ENCODE assay signal across 1 cellular context in the genomic region with DNA sequence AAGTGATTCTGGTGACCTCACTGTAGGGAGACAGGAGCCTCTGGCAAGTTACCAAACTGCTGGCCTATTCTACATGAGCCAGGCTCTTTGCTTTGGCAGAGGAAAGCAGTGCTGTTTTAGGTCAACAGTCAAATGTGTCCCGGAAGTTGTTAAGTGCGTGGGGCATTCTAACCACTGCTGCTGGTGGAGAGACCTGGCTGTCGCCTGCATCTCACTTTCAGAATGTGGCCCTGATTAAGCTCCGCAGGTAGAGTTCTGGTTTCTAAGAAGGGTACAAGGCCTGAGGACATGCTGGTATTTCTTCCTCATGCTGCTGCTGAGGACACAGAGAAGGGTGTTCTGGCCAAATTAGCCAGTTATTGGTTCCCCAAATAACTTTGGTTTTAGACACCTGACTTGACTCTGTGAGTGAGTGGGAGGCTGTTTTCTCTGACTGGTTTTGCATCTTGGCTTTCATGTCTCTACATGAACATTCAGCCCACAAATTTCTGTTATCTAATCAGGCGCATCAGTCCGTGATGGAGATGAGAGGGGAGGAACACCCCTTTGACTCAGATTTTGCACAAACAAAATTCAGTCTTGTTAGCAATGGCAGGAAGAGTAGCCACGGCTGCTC.
A peak's percentile ranks its signal among the peaks of the same experiment; 100 is the strongest.
TF ChIP-seq lines count a peak whose summit lies in the region.

No MANE protein-coding gene starts in this region.

TF ChIP-seq in GM12878, 131 proteins besides CTCF, POLR2A, EP300 and RAD21 (continued from another document):
- TF ChIP-seq BACH1 (IDR thresholded peaks at IDR 0.05; ENCODE audit: borderline replicate concordance) (0 out of 2 replicates have a peak, but pooled peaks have one; percentile 30), ZNF207 (IDR thresholded peaks at IDR 0.05; ENCODE audit: borderline replicate concordance) (no peak), IKZF1 (conservative IDR thresholded peaks at IDR 0.05) (peak; percentile 71), JUNB (IDR thresholded peaks at IDR 0.05) (peak; percentile 85), NR2C1 (IDR thresholded peaks at IDR 0.05) (peak; percentile 65), GATAD2B (conservative IDR thresholded peaks at IDR 0.05; ENCODE audit: low read depth) (0 out of 2 replicates have a peak, but pooled peaks have one; percentile 37), CBFB (IDR thresholded peaks at IDR 0.05; ENCODE audit: low read depth) (peak; percentile 94), POU2F2 (IDR thresholded peaks at IDR 0.05; ENCODE audit: borderline replicate concordance, low read depth, low read length) (peak; percentile 90; the same call in 2 of the 3 replicates), TARDBP (IDR thresholded peaks at IDR 0.05; ENCODE audit: borderline replicate concordance) (0 out of 2 replicates have a peak, but pooled peaks have one; percentile 29), ZNF217 (IDR thresholded peaks at IDR 0.05) (peak; percentile 69; the same call in 1 of the 2 replicates), KLF5 (IDR thresholded peaks at IDR 0.05; ENCODE audit: partially characterized antibody) (peak; percentile 63), ZZZ3 (IDR thresholded peaks at IDR 0.05; ENCODE audit: control insufficient read depth, insufficient read length, low read depth) (no peak), BCL11A (IDR thresholded peaks at IDR 0.05; ENCODE audit: low read depth, low read length) (peak; percentile 79), MXI1 (IDR thresholded peaks at IDR 0.05; ENCODE audit: low read depth, low read length) (peak; percentile 30; the same call in 1 of the 2 replicates), IRF4 (IDR thresholded peaks at IDR 0.05; ENCODE audit: low read depth, low read length) (peak; percentile 86), STAT3 (IDR thresholded peaks at IDR 0.05; ENCODE audit: low read depth, low read length) (no peak), TCF12 (IDR thresholded peaks at IDR 0.05; ENCODE audit: low read depth, low read length) (peak; percentile 6; the same call in 1 of the 2 replicates), RUNX3 (IDR thresholded peaks at IDR 0.05; ENCODE audit: low read length) (peak; percentile 91)
- TF ChIP-seq, protein P1, sequence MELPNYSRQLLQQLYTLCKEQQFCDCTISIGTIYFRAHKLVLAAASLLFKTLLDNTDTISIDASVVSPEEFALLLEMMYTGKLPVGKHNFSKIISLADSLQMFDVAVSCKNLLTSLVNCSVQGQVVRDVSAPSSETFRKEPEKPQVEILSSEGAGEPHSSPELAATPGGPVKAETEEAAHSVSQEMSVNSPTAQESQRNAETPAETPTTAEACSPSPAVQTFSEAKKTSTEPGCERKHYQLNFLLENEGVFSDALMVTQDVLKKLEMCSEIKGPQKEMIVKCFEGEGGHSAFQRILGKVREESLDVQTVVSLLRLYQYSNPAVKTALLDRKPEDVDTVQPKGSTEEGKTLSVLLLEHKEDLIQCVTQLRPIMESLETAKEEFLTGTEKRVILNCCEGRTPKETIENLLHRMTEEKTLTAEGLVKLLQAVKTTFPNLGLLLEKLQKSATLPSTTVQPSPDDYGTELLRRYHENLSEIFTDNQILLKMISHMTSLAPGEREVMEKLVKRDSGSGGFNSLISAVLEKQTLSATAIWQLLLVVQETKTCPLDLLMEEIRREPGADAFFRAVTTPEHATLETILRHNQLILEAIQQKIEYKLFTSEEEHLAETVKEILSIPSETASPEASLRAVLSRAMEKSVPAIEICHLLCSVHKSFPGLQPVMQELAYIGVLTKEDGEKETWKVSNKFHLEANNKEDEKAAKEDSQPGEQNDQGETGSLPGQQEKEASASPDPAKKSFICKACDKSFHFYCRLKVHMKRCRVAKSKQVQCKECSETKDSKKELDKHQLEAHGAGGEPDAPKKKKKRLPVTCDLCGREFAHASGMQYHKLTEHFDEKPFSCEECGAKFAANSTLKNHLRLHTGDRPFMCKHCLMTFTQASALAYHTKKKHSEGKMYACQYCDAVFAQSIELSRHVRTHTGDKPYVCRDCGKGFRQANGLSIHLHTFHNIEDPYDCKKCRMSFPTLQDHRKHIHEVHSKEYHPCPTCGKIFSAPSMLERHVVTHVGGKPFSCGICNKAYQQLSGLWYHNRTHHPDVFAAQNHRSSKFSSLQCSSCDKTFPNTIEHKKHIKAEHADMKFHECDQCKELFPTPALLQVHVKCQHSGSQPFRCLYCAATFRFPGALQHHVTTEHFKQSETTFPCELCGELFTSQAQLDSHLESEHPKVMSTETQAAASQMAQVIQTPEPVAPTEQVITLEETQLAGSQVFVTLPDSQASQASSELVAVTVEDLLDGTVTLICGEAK (IDR thresholded peaks at IDR 0.05; ENCODE audit: borderline replicate concordance) = peak; percentile 35; the same call in 1 of the 2 replicates
- TF ChIP-seq, protein P2, sequence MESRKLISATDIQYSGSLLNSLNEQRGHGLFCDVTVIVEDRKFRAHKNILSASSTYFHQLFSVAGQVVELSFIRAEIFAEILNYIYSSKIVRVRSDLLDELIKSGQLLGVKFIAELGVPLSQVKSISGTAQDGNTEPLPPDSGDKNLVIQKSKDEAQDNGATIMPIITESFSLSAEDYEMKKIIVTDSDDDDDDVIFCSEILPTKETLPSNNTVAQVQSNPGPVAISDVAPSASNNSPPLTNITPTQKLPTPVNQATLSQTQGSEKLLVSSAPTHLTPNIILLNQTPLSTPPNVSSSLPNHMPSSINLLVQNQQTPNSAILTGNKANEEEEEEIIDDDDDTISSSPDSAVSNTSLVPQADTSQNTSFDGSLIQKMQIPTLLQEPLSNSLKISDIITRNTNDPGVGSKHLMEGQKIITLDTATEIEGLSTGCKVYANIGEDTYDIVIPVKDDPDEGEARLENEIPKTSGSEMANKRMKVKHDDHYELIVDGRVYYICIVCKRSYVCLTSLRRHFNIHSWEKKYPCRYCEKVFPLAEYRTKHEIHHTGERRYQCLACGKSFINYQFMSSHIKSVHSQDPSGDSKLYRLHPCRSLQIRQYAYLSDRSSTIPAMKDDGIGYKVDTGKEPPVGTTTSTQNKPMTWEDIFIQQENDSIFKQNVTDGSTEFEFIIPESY (IDR thresholded peaks at IDR 0.05) = no peak
- TF ChIP-seq, protein P3, sequence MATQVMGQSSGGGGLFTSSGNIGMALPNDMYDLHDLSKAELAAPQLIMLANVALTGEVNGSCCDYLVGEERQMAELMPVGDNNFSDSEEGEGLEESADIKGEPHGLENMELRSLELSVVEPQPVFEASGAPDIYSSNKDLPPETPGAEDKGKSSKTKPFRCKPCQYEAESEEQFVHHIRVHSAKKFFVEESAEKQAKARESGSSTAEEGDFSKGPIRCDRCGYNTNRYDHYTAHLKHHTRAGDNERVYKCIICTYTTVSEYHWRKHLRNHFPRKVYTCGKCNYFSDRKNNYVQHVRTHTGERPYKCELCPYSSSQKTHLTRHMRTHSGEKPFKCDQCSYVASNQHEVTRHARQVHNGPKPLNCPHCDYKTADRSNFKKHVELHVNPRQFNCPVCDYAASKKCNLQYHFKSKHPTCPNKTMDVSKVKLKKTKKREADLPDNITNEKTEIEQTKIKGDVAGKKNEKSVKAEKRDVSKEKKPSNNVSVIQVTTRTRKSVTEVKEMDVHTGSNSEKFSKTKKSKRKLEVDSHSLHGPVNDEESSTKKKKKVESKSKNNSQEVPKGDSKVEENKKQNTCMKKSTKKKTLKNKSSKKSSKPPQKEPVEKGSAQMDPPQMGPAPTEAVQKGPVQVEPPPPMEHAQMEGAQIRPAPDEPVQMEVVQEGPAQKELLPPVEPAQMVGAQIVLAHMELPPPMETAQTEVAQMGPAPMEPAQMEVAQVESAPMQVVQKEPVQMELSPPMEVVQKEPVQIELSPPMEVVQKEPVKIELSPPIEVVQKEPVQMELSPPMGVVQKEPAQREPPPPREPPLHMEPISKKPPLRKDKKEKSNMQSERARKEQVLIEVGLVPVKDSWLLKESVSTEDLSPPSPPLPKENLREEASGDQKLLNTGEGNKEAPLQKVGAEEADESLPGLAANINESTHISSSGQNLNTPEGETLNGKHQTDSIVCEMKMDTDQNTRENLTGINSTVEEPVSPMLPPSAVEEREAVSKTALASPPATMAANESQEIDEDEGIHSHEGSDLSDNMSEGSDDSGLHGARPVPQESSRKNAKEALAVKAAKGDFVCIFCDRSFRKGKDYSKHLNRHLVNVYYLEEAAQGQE (IDR thresholded peaks at IDR 0.05; ENCODE audit: low read depth, low read length) = 0 out of 2 replicates have a peak, but pooled peaks have one; percentile 4
- TF ChIP-seq, protein P4, sequence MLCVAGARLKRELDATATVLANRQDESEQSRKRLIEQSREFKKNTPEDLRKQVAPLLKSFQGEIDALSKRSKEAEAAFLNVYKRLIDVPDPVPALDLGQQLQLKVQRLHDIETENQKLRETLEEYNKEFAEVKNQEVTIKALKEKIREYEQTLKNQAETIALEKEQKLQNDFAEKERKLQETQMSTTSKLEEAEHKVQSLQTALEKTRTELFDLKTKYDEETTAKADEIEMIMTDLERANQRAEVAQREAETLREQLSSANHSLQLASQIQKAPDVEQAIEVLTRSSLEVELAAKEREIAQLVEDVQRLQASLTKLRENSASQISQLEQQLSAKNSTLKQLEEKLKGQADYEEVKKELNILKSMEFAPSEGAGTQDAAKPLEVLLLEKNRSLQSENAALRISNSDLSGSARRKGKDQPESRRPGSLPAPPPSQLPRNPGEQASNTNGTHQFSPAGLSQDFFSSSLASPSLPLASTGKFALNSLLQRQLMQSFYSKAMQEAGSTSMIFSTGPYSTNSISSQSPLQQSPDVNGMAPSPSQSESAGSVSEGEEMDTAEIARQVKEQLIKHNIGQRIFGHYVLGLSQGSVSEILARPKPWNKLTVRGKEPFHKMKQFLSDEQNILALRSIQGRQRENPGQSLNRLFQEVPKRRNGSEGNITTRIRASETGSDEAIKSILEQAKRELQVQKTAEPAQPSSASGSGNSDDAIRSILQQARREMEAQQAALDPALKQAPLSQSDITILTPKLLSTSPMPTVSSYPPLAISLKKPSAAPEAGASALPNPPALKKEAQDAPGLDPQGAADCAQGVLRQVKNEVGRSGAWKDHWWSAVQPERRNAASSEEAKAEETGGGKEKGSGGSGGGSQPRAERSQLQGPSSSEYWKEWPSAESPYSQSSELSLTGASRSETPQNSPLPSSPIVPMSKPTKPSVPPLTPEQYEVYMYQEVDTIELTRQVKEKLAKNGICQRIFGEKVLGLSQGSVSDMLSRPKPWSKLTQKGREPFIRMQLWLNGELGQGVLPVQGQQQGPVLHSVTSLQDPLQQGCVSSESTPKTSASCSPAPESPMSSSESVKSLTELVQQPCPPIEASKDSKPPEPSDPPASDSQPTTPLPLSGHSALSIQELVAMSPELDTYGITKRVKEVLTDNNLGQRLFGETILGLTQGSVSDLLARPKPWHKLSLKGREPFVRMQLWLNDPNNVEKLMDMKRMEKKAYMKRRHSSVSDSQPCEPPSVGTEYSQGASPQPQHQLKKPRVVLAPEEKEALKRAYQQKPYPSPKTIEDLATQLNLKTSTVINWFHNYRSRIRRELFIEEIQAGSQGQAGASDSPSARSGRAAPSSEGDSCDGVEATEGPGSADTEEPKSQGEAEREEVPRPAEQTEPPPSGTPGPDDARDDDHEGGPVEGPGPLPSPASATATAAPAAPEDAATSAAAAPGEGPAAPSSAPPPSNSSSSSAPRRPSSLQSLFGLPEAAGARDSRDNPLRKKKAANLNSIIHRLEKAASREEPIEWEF (IDR thresholded peaks at IDR 0.05; ENCODE audit: insufficient replicate concordance, low read depth, low read length) = peak; percentile 4
- TF ChIP-seq, protein P5, sequence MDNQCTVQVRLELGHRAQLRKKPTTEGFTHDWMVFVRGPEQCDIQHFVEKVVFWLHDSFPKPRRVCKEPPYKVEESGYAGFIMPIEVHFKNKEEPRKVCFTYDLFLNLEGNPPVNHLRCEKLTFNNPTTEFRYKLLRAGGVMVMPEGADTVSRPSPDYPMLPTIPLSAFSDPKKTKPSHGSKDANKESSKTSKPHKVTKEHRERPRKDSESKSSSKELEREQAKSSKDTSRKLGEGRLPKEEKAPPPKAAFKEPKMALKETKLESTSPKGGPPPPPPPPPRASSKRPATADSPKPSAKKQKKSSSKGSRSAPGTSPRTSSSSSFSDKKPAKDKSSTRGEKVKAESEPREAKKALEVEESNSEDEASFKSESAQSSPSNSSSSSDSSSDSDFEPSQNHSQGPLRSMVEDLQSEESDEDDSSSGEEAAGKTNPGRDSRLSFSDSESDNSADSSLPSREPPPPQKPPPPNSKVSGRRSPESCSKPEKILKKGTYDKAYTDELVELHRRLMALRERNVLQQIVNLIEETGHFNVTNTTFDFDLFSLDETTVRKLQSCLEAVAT (IDR thresholded peaks at IDR 0.05) = peak; percentile 85
